1 cellular context compared by ENCODE assay signal in the genomic region with DNA sequence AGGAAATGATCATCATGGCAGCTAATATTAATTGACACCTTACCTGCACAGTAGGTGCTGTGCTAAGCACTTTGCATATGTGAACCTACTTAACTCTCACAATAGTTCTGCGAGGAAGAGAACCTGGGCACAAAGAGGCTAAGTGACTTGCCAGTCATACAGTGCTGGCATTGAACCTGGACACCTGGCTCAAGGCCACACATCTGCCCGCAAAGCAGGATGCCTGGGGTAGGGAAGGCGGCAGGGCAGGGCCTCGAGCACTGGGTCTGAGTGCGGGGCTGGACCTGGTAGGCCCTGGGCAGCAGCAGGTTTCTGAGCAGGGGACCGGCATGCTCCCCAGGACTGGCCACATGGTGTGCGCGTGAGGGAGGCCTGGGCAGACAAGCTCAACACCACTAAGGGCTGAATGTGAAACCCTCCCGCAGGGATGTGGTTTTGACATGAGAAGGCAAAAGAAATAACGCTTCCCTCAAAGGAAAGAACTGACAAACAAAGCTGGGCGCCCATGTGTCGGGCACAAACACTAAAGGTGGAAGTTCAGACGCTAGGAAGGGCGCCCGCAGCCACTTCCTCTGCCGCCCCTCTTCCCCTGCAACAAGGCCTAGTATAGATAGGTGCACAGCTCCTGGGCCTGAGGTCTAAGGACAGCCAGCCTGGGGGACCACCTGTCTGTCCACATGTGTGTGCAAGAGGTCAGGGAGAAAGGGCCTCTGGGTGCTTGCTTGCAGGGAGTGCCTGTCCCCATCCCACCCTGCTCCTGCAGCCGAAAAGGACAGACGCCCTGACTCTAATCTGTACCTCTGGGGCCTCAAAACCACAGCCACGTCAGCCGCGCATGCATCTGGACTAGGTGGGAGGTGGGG.
TF ChIP-seq lines count a peak whose summit lies in the region.

No MANE protein-coding gene starts in this region.

TF ChIP-seq in HepG2, 621 proteins besides CTCF, POLR2A, EP300 and RAD21 (continued from another document):
- TF ChIP-seq ZBED4 (CRISPR knock-in tag; IDR thresholded peaks at IDR 0.05; ENCODE audit: borderline replicate concordance) (no peak), TCF7L2 (IDR thresholded peaks at IDR 0.05; ENCODE audit: low read depth, low read length) (no peak), ZNF670 (CRISPR knock-in tag; IDR thresholded peaks at IDR 0.05; ENCODE audit: borderline replicate concordance) (no peak), ZBTB38 (CRISPR knock-in tag; IDR thresholded peaks at IDR 0.05) (peak; percentile 60)
